13 cellular contexts compared by ENCODE assay signal in genomic region chr10:94617389-94617944, GRCh38.
"Had no signal": no experiment of that assay in that cellular context is flagged by ENCODE, and none has a peak within 500 bp of the region (broad histone marks: within the 10 kb centered on the region; RNA-seq: fewer than 3 reads in every experiment).

No MANE protein-coding gene starts in this region.

- DNase-seq: activated CD4-positive, alpha-beta T cell treated with anti-CD3 and anti-CD28 coated beads, Interleukin-2, amount 50 U/mL, for 4 hours; activated naive CD8-positive, alpha-beta T cell treated with anti-CD3 and anti-CD28 coated beads, Interleukin-2, amount 10 ng/mL, durations not matched to agents 7 days and 5 days; activated T-cell treated with anti-CD3 and anti-CD28 coated beads, Interleukin-2, amount 50 U/mL, for 48 hours; anterior cingulate cortex; esophagus squamous epithelium; foreskin fibroblast; left lung; sigmoid colon; stimulated activated CD4-positive, alpha-beta T cell treated with anti-CD3 and anti-CD28 coated beads, Interleukin-12 subunit alpha, Interleukin-12 subunit beta, amount 100 ng/mL, for 4 hours; stimulated activated CD4-positive, alpha-beta T cell treated with anti-CD3 and anti-CD28 coated beads, Interleukin-2, amount 100 ng/mL, for 48 hours; upper lobe of left lung had no signal

- ATAC-seq: activated CD4-positive, CD25-positive, alpha-beta regulatory T cell treated with anti-CD3 and anti-CD28 coated beads, Interleukin-2, amount 50 U/mL, for 24 hours; left lung; natural killer cell treated with Interleukin-12 subunit alpha and Interleukin-12 subunit beta and Interleukin-15 and Interleukin-18, amount 100 ng/mL, for 72 hours had no signal
